17 cellular contexts compared by ENCODE assay signal in the genomic region with DNA sequence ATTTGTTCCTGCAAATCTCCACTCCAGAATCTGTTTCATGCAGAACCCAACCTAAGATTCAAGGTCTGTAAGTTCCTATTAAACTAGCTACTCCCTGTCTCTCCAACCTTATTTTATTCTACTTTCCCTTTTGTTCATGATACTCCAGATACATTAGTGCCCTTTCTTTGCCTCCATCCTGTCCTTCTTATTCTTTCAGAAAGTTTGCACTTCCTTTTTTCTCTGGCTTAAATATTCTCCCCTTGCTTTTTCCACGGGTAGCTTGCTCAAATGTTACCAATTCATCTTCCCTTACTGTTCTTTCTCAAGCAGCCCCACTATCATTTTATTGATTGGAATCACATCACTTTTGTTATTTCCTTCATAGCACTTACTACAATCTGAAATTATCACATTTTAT.
DNase-seq lines count a peak whose midpoint lies in the region; ATAC-seq and TF ChIP-seq lines count a peak whose summit lies in the region.
"Had no signal": no experiment of that assay in that cellular context is flagged by ENCODE, and none has a peak within 500 bp of the region (broad histone marks: within the 10 kb centered on the region; RNA-seq: fewer than 3 reads in every experiment).

No MANE protein-coding gene starts in this region.

- no peaks in the 10 kb centered on the region for H3K9me3 Mint-ChIP-seq in T-helper 1 cell treated with Interleukin-12 subunit alpha and Interleukin-12 subunit beta and Interleukin-4 antibody, amounts not matched to agents 30 μg/mL and 1 μg/mL, for 36 hours
- H3K9me3 Mint-ChIP-seq in naive B cell: peaks cover 0 to 3% (median 0%) of the 10 kb centered on the region in 7 donors
- no peaks in the 10 kb centered on the region for H3K9me3 Mint-ChIP-seq in Calu3 (ENCODE audit: low read depth, unreplicated experiment)

- no peak for DNase-seq in T-helper 1 cell
- DNase-seq in OCI-LY7 (ENCODE audit: low spot score): no peak
- no peak for DNase-seq in naive B cell
- DNase-seq in NCI-H1694 treated with DMSO at 0.1 percent for 48 hours (lab: John Stamatoyannopoulos, UW): no peak
- DNase-seq in Calu3: no peak
- DNase-seq in DMS114 treated with DMSO at 0.1 percent for 48 hours (lab: John Stamatoyannopoulos, UW; ENCODE audit: unreplicated experiment): no peak
- DNase-seq: EL, MG63, NCI-H2029, NCI-H2171 treated with DMSO at 0.1 percent for 48 hours, NCI-H510A treated with DMSO at 0.1 percent for 48 hours had no signal

- H3K4me1 ChIP-seq in BLaER1 treated with 17β-estradiol and CSF1 and Interleukin-3, amounts not matched to agents 10 nM and 100 nM: peaks cover 19 to 59% (median 42%) of the 10 kb centered on the region in 10 experiments
- H3K4me1 ChIP-seq in OCI-LY7 (ENCODE audit: insufficient read depth, low read length, poor library complexity, severe bottlenecking): peaks cover 62% of the 10 kb centered on the region

- peak overlapping the region in 1 of 11 experiments; percentile 30; a peak in 1 of 22 replicates for H3K27ac ChIP-seq in BLaER1 treated with 17β-estradiol and CSF1 and Interleukin-3, amounts not matched to agents 10 nM and 100 nM
- peak overlapping the region; percentile 13 for H3K27ac ChIP-seq in OCI-LY7 (ENCODE audit: low read depth, low read length, poor library complexity, severe bottlenecking)
- H3K27ac ChIP-seq: KMS-11, RWPE1, SJSA1 had no signal

- H3K4me2 ChIP-seq in BLaER1 treated with 17β-estradiol and CSF1 and Interleukin-3, amounts not matched to agents 10 nM and 100 nM: peak overlapping the region in 6 of 11 experiments; percentile 1 to 30 (median 9); a peak in 4 of 22 replicates
- peak overlapping the region; percentile 27 for H3K4me2 ChIP-seq in OCI-LY7 (ENCODE audit: low read length)
- H3K4me2 ChIP-seq: KMS-11 had no signal

- no peak overlapping the region for H3K4me3 Mint-ChIP-seq in T-helper 1 cell treated with Interleukin-12 subunit alpha and Interleukin-12 subunit beta and Interleukin-4 antibody, amounts not matched to agents 30 μg/mL and 1 μg/mL, for 36 hours
- H3K4me3 Mint-ChIP-seq in naive B cell: peak overlapping the region in 4 of 8 donors; percentile 5 to 40 (median 8)
- H3K4me3 Mint-ChIP-seq in Calu3 (ENCODE audit: low read depth, unreplicated experiment): no peak overlapping the region

- peaks cover 24% of the 10 kb centered on the region for H3K36me3 Mint-ChIP-seq in T-helper 1 cell treated with Interleukin-12 subunit alpha and Interleukin-12 subunit beta and Interleukin-4 antibody, amounts not matched to agents 30 μg/mL and 1 μg/mL, for 36 hours (ENCODE audit: low read depth)
- H3K36me3 Mint-ChIP-seq in naive B cell (peaks cover 8 to 18% of the 10 kb centered on the region in 2 donors), Calu3 (ENCODE audit: insufficient read depth, unreplicated experiment) (no peaks in the 10 kb centered on the region)

- no peak overlapping the region for H3K4me3 ChIP-seq in BLaER1 treated with 17β-estradiol and CSF1 and Interleukin-3, amounts not matched to agents 10 nM and 100 nM
- no peak overlapping the region for H3K4me3 ChIP-seq in OCI-LY7 (ENCODE audit: low read depth, low read length, poor library complexity, severe bottlenecking)
- H3K4me3 ChIP-seq: MG63, SJSA1 had no signal

- H3K27ac Mint-ChIP-seq in T-helper 1 cell treated with Interleukin-12 subunit alpha and Interleukin-12 subunit beta and Interleukin-4 antibody, amounts not matched to agents 30 μg/mL and 1 μg/mL, for 36 hours: peak overlapping the region; percentile 2
- H3K27ac Mint-ChIP-seq in naive B cell (peak overlapping the region in 4 of 6 donors; percentile 0 to 29 (median 8)), Calu3 (ENCODE audit: unreplicated experiment) (no peak overlapping the region)

- intact Hi-C loops in OCI-LY7 (cut with micrococcal nuclease; ENCODE audit: unreplicated experiment) (no loop called here), Calu3 (cut with micrococcal nuclease; ENCODE audit: unreplicated experiment) (no loop called here)

- no peaks in the 10 kb centered on the region for H3K27me3 Mint-ChIP-seq in T-helper 1 cell treated with Interleukin-12 subunit alpha and Interleukin-12 subunit beta and Interleukin-4 antibody, amounts not matched to agents 30 μg/mL and 1 μg/mL, for 36 hours (ENCODE audit: low read depth)
- H3K27me3 Mint-ChIP-seq in naive B cell (no peaks in the 10 kb centered on the region), Calu3 (ENCODE audit: unreplicated experiment) (no peaks in the 10 kb centered on the region)

- no peaks in the 10 kb centered on the region for H3K27me3 ChIP-seq in BLaER1 treated with 17β-estradiol and CSF1 and Interleukin-3, amounts not matched to agents 10 nM and 100 nM
- H3K27me3 ChIP-seq: MG63, SJSA1 had no signal

- H2AFZ ChIP-seq in OCI-LY7 (ENCODE audit: low read length): no peak overlapping the region

- TF ChIP-seq CTCF in OCI-LY7 (conservative IDR thresholded peaks at IDR 0.05; ENCODE audit: low read length) (no peak), Calu3 (IDR thresholded peaks at IDR 0.05; ENCODE audit: unreplicated experiment) (no peak)

- no peak overlapping the region for H3K9ac ChIP-seq in BLaER1 treated with 17β-estradiol and CSF1 and Interleukin-3, amounts not matched to agents 10 nM and 100 nM
- H3K9ac ChIP-seq: KMS-11 had no signal

- peaks cover 0 to 49% (median 20%) of the 10 kb centered on the region in 11 experiments; a peak in 14 of 22 replicates for H3K36me3 ChIP-seq in BLaER1 treated with 17β-estradiol and CSF1 and Interleukin-3, amounts not matched to agents 10 nM and 100 nM
- H3K36me3 ChIP-seq in OCI-LY7 (ENCODE audit: insufficient read depth, low read length): peaks cover 67% of the 10 kb centered on the region
- H3K36me3 ChIP-seq: MG63, SJSA1 had no signal

- no peak for ATAC-seq in naive B cell (ENCODE audit: low read depth in 2 of 2)
- ATAC-seq: HepG2 had no signal

- H3K9me3 ChIP-seq in BLaER1 treated with 17β-estradiol and CSF1 and Interleukin-3, amounts not matched to agents 10 nM and 100 nM (replicated peaks in 1 of 11): peaks cover 0 to 18% (median 0%) of the 10 kb centered on the region in 11 experiments; a peak in 4 of 22 replicates
- peaks cover 12% of the 10 kb centered on the region; the same call in 1 of the 2 replicates for H3K9me3 ChIP-seq in OCI-LY7 (ENCODE audit: low read length)
- H3K9me3 ChIP-seq: MG63, SJSA1 had no signal

- H3K9me2 ChIP-seq in OCI-LY7 (ENCODE audit: insufficient read depth, low read length): no peaks in the 10 kb centered on the region

- POLR2A ChIA-PET in OCI-LY7 (lab: Charles Lee): interaction anchor here (0.7 to 3.9 kb wide), 8 partner anchors 12 to 60 kb away, joined by 3 to 22 read pairs (median 4); no protein-coding TSS in a partner anchor

- peaks cover 94% of the 10 kb centered on the region; the same call in 1 of the 2 replicates for H3K79me2 ChIP-seq in OCI-LY7 (ENCODE audit: insufficient read depth, low read depth, low read length)

- H3K4me1 Mint-ChIP-seq in T-helper 1 cell treated with Interleukin-12 subunit alpha and Interleukin-12 subunit beta and Interleukin-4 antibody, amounts not matched to agents 30 μg/mL and 1 μg/mL, for 36 hours (ENCODE audit: low read depth): peaks cover 49% of the 10 kb centered on the region
- H3K4me1 Mint-ChIP-seq in naive B cell (peaks cover 51 to 65% (median 60%) of the 10 kb centered on the region in 3 donors), Calu3 (ENCODE audit: low read depth, unreplicated experiment) (no peaks in the 10 kb centered on the region)

- peaks cover 0 to 82% (median 0%) of the 10 kb centered on the region in 11 experiments; a peak in 7 of 22 replicates for H4K20me1 ChIP-seq in BLaER1 treated with 17β-estradiol and CSF1 and Interleukin-3, amounts not matched to agents 10 nM and 100 nM
- H4K20me1 ChIP-seq in OCI-LY7 (ENCODE audit: insufficient read depth, low read length): no peaks in the 10 kb centered on the region; the same call in 1 of the 2 replicates

- CTCF ChIA-PET in OCI-LY7 (lab: Charles Lee; ENCODE audit: unreplicated experiment): no interaction called here
- CTCF ChIA-PET in Calu3 (lab: Charles Lee): no interaction called here

- no TSS peak for BruUV-seq in OCI-LY7 (replicated peaks; lab: Mats Ljungman, UMichigan)
- BruUV-seq in Calu3 (replicated peaks; lab: Mats Ljungman, UMichigan): no TSS peak
